Comparison of ENCODE assay signal across 36 cellular contexts in genomic region chr1:115293006-115293405, GRCh38. TPM values are rescaled to one million over a fixed set of nuclear protein-coding genes. Genes with fewer than 3 reads are reported as not detected.
"Had no signal": no experiment of that assay in that cellular context is flagged by ENCODE, and none has a peak within 500 bp of the region (broad histone marks: within the 10 kb centered on the region; RNA-seq: fewer than 3 reads in every experiment).

No MANE protein-coding gene starts in this region.

- H3K9ac ChIP-seq: KMS-11 had no signal

- H3K4me2 ChIP-seq: KMS-11 had no signal

- H3K27ac ChIP-seq: KMS-11 had no signal

- DNase-seq: Karpas-422, Kasumi-1, MG63, MM.1S, MV-4-11, NCI-H1048, NCI-H1092, NCI-H1092 treated with DMSO at 0.1 percent for 48 hours, NCI-H1105, NCI-H1105 treated with DMSO at 0.1 percent for 48 hours, NCI-H1417, NCI-H1417 treated with DMSO at 0.1 percent for 48 hours, NCI-H1436, NCI-H1436 treated with DMSO at 0.1 percent for 48 hours, NCI-H146, NCI-H1694, NCI-H1694 treated with DMSO at 0.1 percent for 48 hours, NCI-H187, NCI-H187 treated with DMSO at 0.1 percent for 48 hours, NCI-H1930, NCI-H2029, NCI-H2029 treated with DMSO at 0.1 percent for 48 hours, NCI-H2081, NCI-H2081 treated with DMSO at 0.1 percent for 48 hours, NCI-H2107, NCI-H2171, NCI-H2171 treated with DMSO at 0.1 percent for 48 hours, NCI-H2227 treated with DMSO at 0.1 percent for 48 hours, NCI-H226, NCI-H345, NCI-H446, NCI-H446 treated with DMSO at 0.1 percent for 48 hours, NCI-H510A, NCI-H510A treated with DMSO at 0.1 percent for 48 hours had no signal

- H3K27me3 ChIP-seq: MG63 had no signal

- H3K4me3 ChIP-seq: MG63 had no signal

- H3K9me3 ChIP-seq: MG63 had no signal

RNA-seq across cellular contexts. Expression of gene NGF, which starts 45.0 kb away (rescaled TPM):
- total RNA-seq: LHCN-M2 had no signal
